In genomic region chr7:66654275-66655112, GRCh38 we compare ENCODE assay signal across 1 cellular context.
TF ChIP-seq lines count a peak whose summit lies in the region.

No MANE protein-coding gene starts in this region.

TF ChIP-seq in K562, 482 proteins besides CTCF, POLR2A, EP300 and RAD21 (continued from another document and continues in another):
- TF ChIP-seq E2F8 (IDR thresholded peaks at IDR 0.05; ENCODE audit: low read depth, partially characterized antibody) (peak; percentile 97), PTTG1 (tag; IDR thresholded peaks at IDR 0.05; ENCODE audit: low read depth) (no peak), MCM2 (IDR thresholded peaks at IDR 0.05; ENCODE audit: low read depth) (no peak), SIN3B (IDR thresholded peaks at IDR 0.05; ENCODE audit: low read depth) (peak; percentile 75; the same call in 1 of the 2 replicates), ELK3 (CRISPR knock-in tag; IDR thresholded peaks at IDR 0.05) (no peak), UBTF (IDR thresholded peaks at IDR 0.05; ENCODE audit: borderline replicate concordance in 1 of 2, low read depth in 2 of 2, low read length in 2 of 2) (no peak), RBM39 (optimal IDR thresholded peaks at IDR 0.05; ENCODE audit: low read depth, low read length) (no peak), RBM25 (IDR thresholded peaks at IDR 0.05; ENCODE audit: low read depth, low read length, severe bottlenecking) (no peak), ZBTB17 (CRISPR knock-in tag; IDR thresholded peaks at IDR 0.05) (no peak), MCM3 (IDR thresholded peaks at IDR 0.05) (no peak), TSHZ1 (CRISPR knock-in tag; IDR thresholded peaks at IDR 0.05) (no peak), CEBPG (CRISPR knock-in tag; IDR thresholded peaks at IDR 0.05) (no peak), CEBPG (tag; conservative IDR thresholded peaks at IDR 0.05 in 1 of 2, IDR thresholded peaks at IDR 0.05 in 1 of 2) (no peak), HMG20B (CRISPR knock-in tag; IDR thresholded peaks at IDR 0.05) (no peak), ZNF583 (CRISPR knock-in tag; IDR thresholded peaks at IDR 0.05) (0 out of 2 replicates have a peak, but pooled peaks have one; percentile 19), PRMT5 (CRISPR knock-in tag; IDR thresholded peaks at IDR 0.05) (no peak), ARID1B (IDR thresholded peaks at IDR 0.05) (no peak), STAT5B (CRISPR knock-in tag; IDR thresholded peaks at IDR 0.05) (no peak), ZNF507 (tag; conservative IDR thresholded peaks at IDR 0.05) (no peak), KDM5B (IDR thresholded peaks at IDR 0.05; ENCODE audit: insufficient replicate concordance, low read depth, low read length) (peak; percentile 93), TRIM25 (IDR thresholded peaks at IDR 0.05; ENCODE audit: borderline replicate concordance) (no peak; the same call in 1 of the 2 replicates), CBX8 (IDR thresholded peaks at IDR 0.05; ENCODE audit: borderline replicate concordance, extremely low read depth, low read depth, low read length, poor library complexity, severe bottlenecking) (no peak), JUND (IDR thresholded peaks at IDR 0.05; ENCODE audit: borderline replicate concordance, low read depth, low read length) (peak; percentile 65; the same call in 1 of the 2 replicates), JUND (tag; IDR thresholded peaks at IDR 0.05; ENCODE audit: borderline replicate concordance, low read depth, low read length) (no peak; the same call in 2 of the 3 replicates), REST (CRISPR knock-in tag; IDR thresholded peaks at IDR 0.05; ENCODE audit: low read depth) (0 out of 2 replicates have a peak, but pooled peaks have one; percentile 44), KDM4B (IDR thresholded peaks at IDR 0.05; ENCODE audit: borderline replicate concordance in 2 of 2, low read depth in 1 of 2) (no peak; a peak in 1 of 4 replicates), HDAC2 (IDR thresholded peaks at IDR 0.05) (peak; percentile 12; the same call in 1 of the 2 replicates), ZNF133 (CRISPR knock-in tag; IDR thresholded peaks at IDR 0.05) (no peak), HINFP (tag; conservative IDR thresholded peaks at IDR 0.05; ENCODE audit: low read depth) (no peak), RCOR1 (IDR thresholded peaks at IDR 0.05; ENCODE audit: borderline replicate concordance in 1 of 2, low read depth in 2 of 2, low read length in 2 of 2) (no peak), ZNF518B (CRISPR knock-in tag; IDR thresholded peaks at IDR 0.05) (no peak), MTA2 (IDR thresholded peaks at IDR 0.05; ENCODE audit: low read depth) (no peak), STAT6 (CRISPR knock-in tag; IDR thresholded peaks at IDR 0.05) (no peak), ZNF785 (CRISPR knock-in tag; IDR thresholded peaks at IDR 0.05) (no peak)
